ENCODE assay signal across 8 cellular contexts in the genomic region with DNA sequence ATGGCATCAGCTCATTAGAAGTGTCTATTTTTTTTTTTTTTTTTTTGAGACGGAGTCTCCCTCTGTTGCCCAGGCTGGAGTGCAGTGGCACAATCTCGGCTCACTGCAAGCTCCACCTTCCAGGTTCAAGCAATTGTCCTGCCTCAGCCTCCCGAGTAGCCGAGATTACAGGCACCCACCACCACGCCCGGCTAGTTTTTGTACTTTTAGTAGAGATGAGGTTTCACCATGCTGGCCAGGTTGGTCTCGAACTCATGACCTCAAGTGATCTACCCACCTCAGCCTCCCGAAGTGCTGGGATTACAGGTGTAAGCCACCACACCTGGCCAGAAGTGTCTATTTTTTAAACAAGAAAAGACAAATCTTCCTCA. TPM values are rescaled to one million over a fixed set of nuclear protein-coding genes. Genes with fewer than 3 reads are reported as not detected.
DNase-seq lines count a peak whose midpoint lies in the region; ATAC-seq, FAIRE-seq and TF ChIP-seq lines count a peak whose summit lies in the region.
"Not testable (repeated sequence)": the region's sequence is repeated elsewhere in the genome, so short reads cannot be mapped to it uniquely, and the experiment has no call there.

No MANE protein-coding gene starts in this region.

- WGBS in aorta, 2 donors, result 91 to 97% methylated on average over 7 to 8 of the region's 8 CpGs

- peaks cover 22 to 88% (median 60%) of the 10 kb centered on the region in 4 donors for H3K4me1 Mint-ChIP-seq in CD4-positive, CD25-positive, alpha-beta regulatory T cell
- H3K4me1 Mint-ChIP-seq in activated T-cell treated with anti-CD3 and anti-CD28 coated beads, Interleukin-2, amount 50 U/mL, for 4 hours (ENCODE audit: low read depth), result peaks cover 82% of the 10 kb centered on the region
- H3K4me1 Mint-ChIP-seq in chondrocyte (ENCODE audit: low read depth), result peaks cover 21% of the 10 kb centered on the region
- H3K4me1 Mint-ChIP-seq in natural killer cell treated with Interleukin-12 subunit alpha and Interleukin-12 subunit beta and Interleukin-15 and Interleukin-18, amount 100 ng/mL, for 72 hours (ENCODE audit: low read depth in 2 of 2), result peaks cover 70 to 75% of the 10 kb centered on the region in 2 donors

- TF ChIP-seq CTCF in OCI-LY3 (IDR thresholded peaks at IDR 0.05; ENCODE audit: low read depth, low read length); chondrocyte (IDR thresholded peaks at IDR 0.05); kidney (IDR thresholded peaks at IDR 0.05; ENCODE audit: borderline replicate concordance, extremely low read depth, insufficient read depth): not testable (repeated sequence)

- H2AFZ ChIP-seq in OCI-LY3 (ENCODE audit: low read depth, low read length), result not testable (repeated sequence)

- not testable (repeated sequence) for TF ChIP-seq POLR2A in GM12892 (IDR thresholded peaks at IDR 0.05; ENCODE audit: low read depth, low read length)

- peak overlapping the region; percentile 50 to 88 (median 65) for H3K4me3 Mint-ChIP-seq in CD4-positive, CD25-positive, alpha-beta regulatory T cell
- H3K4me3 Mint-ChIP-seq in activated T-cell treated with anti-CD3 and anti-CD28 coated beads, Interleukin-2, amount 50 U/mL, for 4 hours, result peak overlapping the region; percentile 64
- not testable (repeated sequence) for H3K4me3 Mint-ChIP-seq in chondrocyte (ENCODE audit: unreplicated experiment)
- H3K4me3 Mint-ChIP-seq in natural killer cell treated with Interleukin-12 subunit alpha and Interleukin-12 subunit beta and Interleukin-15 and Interleukin-18, amount 100 ng/mL, for 72 hours, result peak overlapping the region; percentile 32

- H3K4me1 ChIP-seq in CD4-positive, CD25-positive, alpha-beta regulatory T cell (ENCODE audit: control insufficient read depth, insufficient read depth, low read length, poor library complexity, severe bottlenecking), result peaks cover 76% of the 10 kb centered on the region
- peaks cover 21% of the 10 kb centered on the region for H3K4me1 ChIP-seq in OCI-LY3 (ENCODE audit: low read length)
- not testable (repeated sequence) for H3K4me1 ChIP-seq in kidney (ENCODE audit: control insufficient read depth in 1 of 2, insufficient read depth in 1 of 2, low read depth in 1 of 2, low read length in 2 of 2); aorta (ENCODE audit: control insufficient read depth in 1 of 2, insufficient read depth in 2 of 2, low read length in 2 of 2)

- H3K36me3 ChIP-seq in CD4-positive, CD25-positive, alpha-beta regulatory T cell (ENCODE audit: control insufficient read depth, insufficient read depth, low read length); kidney (ENCODE audit: control insufficient read depth in 1 of 2, insufficient read depth in 2 of 2, low read length in 2 of 2); aorta (ENCODE audit: control insufficient read depth in 1 of 2, insufficient read depth in 2 of 2, low read length in 1 of 2): not testable (repeated sequence)
- H3K36me3 ChIP-seq in OCI-LY3 (replicated peaks; ENCODE audit: low read depth, low read length), result peaks cover 26% of the 10 kb centered on the region

- intact Hi-C loops in kidney (cut with DNase I); aorta (cut with DNase I): not testable (repeated sequence)

- peak; percentile 46 for FAIRE-seq in GM12892 (lab: Jason Lieb, UNC)
- FAIRE-seq in kidney (lab: Jason Lieb, UNC), result not testable (repeated sequence)

- H3K79me2 ChIP-seq in OCI-LY3 (ENCODE audit: low read length), result peaks cover 98% of the 10 kb centered on the region

- not testable (repeated sequence) for H3K27me3 ChIP-seq in CD4-positive, CD25-positive, alpha-beta regulatory T cell (ENCODE audit: control insufficient read depth, insufficient read depth, low read length); OCI-LY3 (ENCODE audit: low read depth, low read length); aorta (ENCODE audit: control insufficient read depth in 1 of 2, insufficient read depth in 2 of 2, low read length in 1 of 2)

- peaks cover 19% of the 10 kb centered on the region for H3K36me3 Mint-ChIP-seq in CD4-positive, CD25-positive, alpha-beta regulatory T cell
- H3K36me3 Mint-ChIP-seq in activated T-cell treated with anti-CD3 and anti-CD28 coated beads, Interleukin-2, amount 50 U/mL, for 4 hours (ENCODE audit: insufficient read depth), result peaks cover 19% of the 10 kb centered on the region
- H3K36me3 Mint-ChIP-seq in chondrocyte (ENCODE audit: low read depth); natural killer cell treated with Interleukin-12 subunit alpha and Interleukin-12 subunit beta and Interleukin-15 and Interleukin-18, amount 100 ng/mL, for 72 hours: not testable (repeated sequence)

- not testable (repeated sequence) for H3K27me3 Mint-ChIP-seq in CD4-positive, CD25-positive, alpha-beta regulatory T cell; activated T-cell treated with anti-CD3 and anti-CD28 coated beads, Interleukin-2, amount 50 U/mL, for 4 hours (ENCODE audit: low read depth); chondrocyte (ENCODE audit: low read depth); natural killer cell treated with Interleukin-12 subunit alpha and Interleukin-12 subunit beta and Interleukin-15 and Interleukin-18, amount 100 ng/mL, for 72 hours

- H4K20me1 ChIP-seq in OCI-LY3 (ENCODE audit: insufficient read depth, low read length), result peaks cover 90% of the 10 kb centered on the region

- DNase-seq in CD4-positive, CD25-positive, alpha-beta regulatory T cell; GM12892 (ENCODE audit: insufficient read length); activated T-cell treated with anti-CD3 and anti-CD28 coated beads, Interleukin-2, amount 50 U/mL, for 4 hours: not testable (repeated sequence)
- DNase-seq in chondrocyte (ENCODE audit: low spot score) (peak; percentile 33), kidney (peak; percentile 30), aorta (peak; percentile 26 to 53)
- DNase-seq in natural killer cell treated with Interleukin-12 subunit alpha and Interleukin-12 subunit beta and Interleukin-15 and Interleukin-18, amount 100 ng/mL, for 72 hours (ENCODE audit: low spot score), result peak; percentile 13

- peak overlapping the region; percentile 73 to 93 (median 73) for H3K27ac Mint-ChIP-seq in CD4-positive, CD25-positive, alpha-beta regulatory T cell
- H3K27ac Mint-ChIP-seq in chondrocyte (ENCODE audit: unreplicated experiment), result not testable (repeated sequence)
- peak overlapping the region in 1 of 2 donors; percentile 69 for H3K27ac Mint-ChIP-seq in natural killer cell treated with Interleukin-12 subunit alpha and Interleukin-12 subunit beta and Interleukin-15 and Interleukin-18, amount 100 ng/mL, for 72 hours

- not testable (repeated sequence) for H3K9ac ChIP-seq in OCI-LY3 (ENCODE audit: low read length); kidney (ENCODE audit: low read length in 2 of 2)

- H3K9me3 Mint-ChIP-seq in CD4-positive, CD25-positive, alpha-beta regulatory T cell; activated T-cell treated with anti-CD3 and anti-CD28 coated beads, Interleukin-2, amount 50 U/mL, for 4 hours; chondrocyte (ENCODE audit: low read depth); natural killer cell treated with Interleukin-12 subunit alpha and Interleukin-12 subunit beta and Interleukin-15 and Interleukin-18, amount 100 ng/mL, for 72 hours: not testable (repeated sequence)

- H3K9me3 ChIP-seq in CD4-positive, CD25-positive, alpha-beta regulatory T cell (ENCODE audit: control insufficient read depth in 2 of 2, low read length in 2 of 2); OCI-LY3 (ENCODE audit: insufficient read depth, low read length); kidney (ENCODE audit: control insufficient read depth in 1 of 2, low read length in 2 of 2); aorta (ENCODE audit: control insufficient read depth, low read length): not testable (repeated sequence)

- H3K27ac ChIP-seq in CD4-positive, CD25-positive, alpha-beta regulatory T cell (ENCODE audit: insufficient read depth, low read length, poor library complexity, severe bottlenecking), result peak overlapping the region; percentile 44
- H3K27ac ChIP-seq in OCI-LY3 (ENCODE audit: low read length), result peak overlapping the region; percentile 16; the same call in 1 of the 2 replicates
- not testable (repeated sequence) for H3K27ac ChIP-seq in kidney (ENCODE audit: low read depth in 2 of 2, low read length in 2 of 2); aorta (ENCODE audit: low read depth in 1 of 2, low read length in 2 of 2)

- ATAC-seq in CD4-positive, CD25-positive, alpha-beta regulatory T cell (ENCODE audit: low read depth in 2 of 2); activated T-cell treated with anti-CD3 and anti-CD28 coated beads, Interleukin-2, amount 50 U/mL, for 4 hours; natural killer cell treated with Interleukin-12 subunit alpha and Interleukin-12 subunit beta and Interleukin-15 and Interleukin-18, amount 100 ng/mL, for 72 hours; aorta (ENCODE audit: low FRiP score): not testable (repeated sequence)

- not testable (repeated sequence) for H3K4me3 ChIP-seq in CD4-positive, CD25-positive, alpha-beta regulatory T cell (ENCODE audit: low read depth, low read length); OCI-LY3 (ENCODE audit: low read length); kidney (ENCODE audit: low read length in 2 of 2); aorta (ENCODE audit: low read length in 2 of 2)

- H3K4me2 ChIP-seq in OCI-LY3 (ENCODE audit: low read length), result peak overlapping the region; percentile 51

RNA-seq across cellular contexts. Expression of a gene that starts 9.4 kb away (rescaled TPM):
- 281 TPM for total RNA-seq in CD4-positive, CD25-positive, alpha-beta regulatory T cell
- polyA plus RNA-seq in CD4-positive, CD25-positive, alpha-beta regulatory T cell, result 100 to 1,000 TPM; 628 to 696 (median 645) TPM
- 138 TPM for polyA plus RNA-seq in GM12892 (2012; ENCODE audit: missing spikeins)
- total RNA-seq in activated T-cell treated with anti-CD3 and anti-CD28 coated beads, Interleukin-2, amount 50 U/mL, for 4 hours, result 100 to 1,000 TPM in 2 of 3 donors, 10 to 100 TPM in 1; 68.4 to 127 (median 103) TPM
- 74.5 to 91.9 TPM (median 90.0 TPM) in 3 replicates for total RNA-seq in chondrocyte
- total RNA-seq in kidney, result 171 TPM
- polyA plus RNA-seq in kidney (ENCODE audit: insufficient read depth, low read depth, low replicate concordance), result 121 TPM
- total RNA-seq in natural killer cell treated with Interleukin-12 subunit alpha and Interleukin-12 subunit beta and Interleukin-15 and Interleukin-18, amount 100 ng/mL, for 72 hours, result 100 to 1,000 TPM; 112 to 191 TPM
- total RNA-seq in aorta, result 100 to 1,000 TPM; 145 to 157 TPM
- 100 to 1,000 TPM in 1 of 2 donors, 10 to 100 TPM in 1; 83.1 to 137 TPM for polyA plus RNA-seq in aorta
